1 cellular context compared by ENCODE assay signal in the genomic region with DNA sequence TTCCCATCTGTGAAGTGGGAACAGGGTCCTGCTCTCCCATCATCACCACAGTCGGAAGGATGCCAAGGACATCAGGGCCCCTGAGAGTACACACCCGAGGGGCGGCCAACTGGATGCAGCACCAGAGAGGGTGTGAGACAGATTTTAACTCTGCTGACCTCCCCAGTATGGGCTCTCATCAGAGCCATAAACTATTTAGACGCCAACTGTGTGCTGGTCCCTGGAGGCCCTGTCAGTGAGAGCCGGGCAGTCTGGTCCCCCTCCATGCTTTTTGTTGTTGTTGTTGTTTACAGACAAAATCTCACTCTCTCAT.
TF ChIP-seq lines count a peak whose summit lies in the region.

No MANE protein-coding gene starts in this region.

TF ChIP-seq in K562, 482 proteins besides CTCF, POLR2A, EP300 and RAD21:
- no peak for TF ChIP-seq IRF2 (CRISPR knock-in tag; IDR thresholded peaks at IDR 0.05)
- TF ChIP-seq E2F4 (CRISPR knock-in tag; IDR thresholded peaks at IDR 0.05; ENCODE audit: low read depth): no peak
- TF ChIP-seq PREB (CRISPR knock-in tag; IDR thresholded peaks at IDR 0.05): no peak
- TF ChIP-seq RBM25 (IDR thresholded peaks at IDR 0.05; ENCODE audit: low read depth, low read length, severe bottlenecking): peak; percentile 72
- no peak for TF ChIP-seq CHCHD3 (CRISPR knock-in tag; IDR thresholded peaks at IDR 0.05)
- TF ChIP-seq ZNF583 (CRISPR knock-in tag; IDR thresholded peaks at IDR 0.05): no peak
- TF ChIP-seq, protein P1, sequence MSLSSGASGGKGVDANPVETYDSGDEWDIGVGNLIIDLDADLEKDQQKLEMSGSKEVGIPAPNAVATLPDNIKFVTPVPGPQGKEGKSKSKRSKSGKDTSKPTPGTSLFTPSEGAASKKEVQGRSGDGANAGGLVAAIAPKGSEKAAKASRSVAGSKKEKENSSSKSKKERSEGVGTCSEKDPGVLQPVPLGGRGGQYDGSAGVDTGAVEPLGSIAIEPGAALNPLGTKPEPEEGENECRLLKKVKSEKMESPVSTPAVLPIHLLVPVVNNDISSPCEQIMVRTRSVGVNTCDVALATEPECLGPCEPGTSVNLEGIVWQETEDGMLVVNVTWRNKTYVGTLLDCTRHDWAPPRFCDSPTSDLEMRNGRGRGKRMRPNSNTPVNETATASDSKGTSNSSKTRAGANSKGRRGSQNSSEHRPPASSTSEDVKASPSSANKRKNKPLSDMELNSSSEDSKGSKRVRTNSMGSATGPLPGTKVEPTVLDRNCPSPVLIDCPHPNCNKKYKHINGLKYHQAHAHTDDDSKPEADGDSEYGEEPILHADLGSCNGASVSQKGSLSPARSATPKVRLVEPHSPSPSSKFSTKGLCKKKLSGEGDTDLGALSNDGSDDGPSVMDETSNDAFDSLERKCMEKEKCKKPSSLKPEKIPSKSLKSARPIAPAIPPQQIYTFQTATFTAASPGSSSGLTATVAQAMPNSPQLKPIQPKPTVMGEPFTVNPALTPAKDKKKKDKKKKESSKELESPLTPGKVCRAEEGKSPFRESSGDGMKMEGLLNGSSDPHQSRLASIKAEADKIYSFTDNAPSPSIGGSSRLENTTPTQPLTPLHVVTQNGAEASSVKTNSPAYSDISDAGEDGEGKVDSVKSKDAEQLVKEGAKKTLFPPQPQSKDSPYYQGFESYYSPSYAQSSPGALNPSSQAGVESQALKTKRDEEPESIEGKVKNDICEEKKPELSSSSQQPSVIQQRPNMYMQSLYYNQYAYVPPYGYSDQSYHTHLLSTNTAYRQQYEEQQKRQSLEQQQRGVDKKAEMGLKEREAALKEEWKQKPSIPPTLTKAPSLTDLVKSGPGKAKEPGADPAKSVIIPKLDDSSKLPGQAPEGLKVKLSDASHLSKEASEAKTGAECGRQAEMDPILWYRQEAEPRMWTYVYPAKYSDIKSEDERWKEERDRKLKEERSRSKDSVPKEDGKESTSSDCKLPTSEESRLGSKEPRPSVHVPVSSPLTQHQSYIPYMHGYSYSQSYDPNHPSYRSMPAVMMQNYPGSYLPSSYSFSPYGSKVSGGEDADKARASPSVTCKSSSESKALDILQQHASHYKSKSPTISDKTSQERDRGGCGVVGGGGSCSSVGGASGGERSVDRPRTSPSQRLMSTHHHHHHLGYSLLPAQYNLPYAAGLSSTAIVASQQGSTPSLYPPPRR (CRISPR knock-in tag; IDR thresholded peaks at IDR 0.05; ENCODE audit: borderline replicate concordance): no peak
- TF ChIP-seq ZKSCAN8 (CRISPR knock-in tag; IDR thresholded peaks at IDR 0.05): no peak
- TF ChIP-seq, protein P2, sequence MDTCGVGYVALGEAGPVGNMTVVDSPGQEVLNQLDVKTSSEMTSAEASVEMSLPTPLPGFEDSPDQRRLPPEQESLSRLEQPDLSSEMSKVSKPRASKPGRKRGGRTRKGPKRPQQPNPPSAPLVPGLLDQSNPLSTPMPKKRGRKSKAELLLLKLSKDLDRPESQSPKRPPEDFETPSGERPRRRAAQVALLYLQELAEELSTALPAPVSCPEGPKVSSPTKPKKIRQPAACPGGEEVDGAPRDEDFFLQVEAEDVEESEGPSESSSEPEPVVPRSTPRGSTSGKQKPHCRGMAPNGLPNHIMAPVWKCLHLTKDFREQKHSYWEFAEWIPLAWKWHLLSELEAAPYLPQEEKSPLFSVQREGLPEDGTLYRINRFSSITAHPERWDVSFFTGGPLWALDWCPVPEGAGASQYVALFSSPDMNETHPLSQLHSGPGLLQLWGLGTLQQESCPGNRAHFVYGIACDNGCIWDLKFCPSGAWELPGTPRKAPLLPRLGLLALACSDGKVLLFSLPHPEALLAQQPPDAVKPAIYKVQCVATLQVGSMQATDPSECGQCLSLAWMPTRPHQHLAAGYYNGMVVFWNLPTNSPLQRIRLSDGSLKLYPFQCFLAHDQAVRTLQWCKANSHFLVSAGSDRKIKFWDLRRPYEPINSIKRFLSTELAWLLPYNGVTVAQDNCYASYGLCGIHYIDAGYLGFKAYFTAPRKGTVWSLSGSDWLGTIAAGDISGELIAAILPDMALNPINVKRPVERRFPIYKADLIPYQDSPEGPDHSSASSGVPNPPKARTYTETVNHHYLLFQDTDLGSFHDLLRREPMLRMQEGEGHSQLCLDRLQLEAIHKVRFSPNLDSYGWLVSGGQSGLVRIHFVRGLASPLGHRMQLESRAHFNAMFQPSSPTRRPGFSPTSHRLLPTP (IDR thresholded peaks at IDR 0.05; ENCODE audit: borderline replicate concordance, extremely low read depth, insufficient read length): no peak
- no peak for TF ChIP-seq CBX2 (IDR thresholded peaks at IDR 0.05; ENCODE audit: insufficient read depth, low read length, poor library complexity, severe bottlenecking)
- no peak for TF ChIP-seq KDM4B (IDR thresholded peaks at IDR 0.05; ENCODE audit: borderline replicate concordance in 2 of 2, low read depth in 1 of 2)
- TF ChIP-seq DIDO1 (tag; IDR thresholded peaks at IDR 0.05; ENCODE audit: low read depth): no peak
- TF ChIP-seq ADNP (tag; IDR thresholded peaks at IDR 0.05): peak; percentile 66
- TF ChIP-seq DNMT1 (IDR thresholded peaks at IDR 0.05): no peak
- peak; percentile 47 to 74; a peak in 3 of 4 replicates for TF ChIP-seq KDM1A (IDR thresholded peaks at IDR 0.05)
- TF ChIP-seq XRCC4 (IDR thresholded peaks at IDR 0.05; ENCODE audit: extremely low read depth, insufficient read depth, insufficient read length): no peak
- TF ChIP-seq, protein P3, sequence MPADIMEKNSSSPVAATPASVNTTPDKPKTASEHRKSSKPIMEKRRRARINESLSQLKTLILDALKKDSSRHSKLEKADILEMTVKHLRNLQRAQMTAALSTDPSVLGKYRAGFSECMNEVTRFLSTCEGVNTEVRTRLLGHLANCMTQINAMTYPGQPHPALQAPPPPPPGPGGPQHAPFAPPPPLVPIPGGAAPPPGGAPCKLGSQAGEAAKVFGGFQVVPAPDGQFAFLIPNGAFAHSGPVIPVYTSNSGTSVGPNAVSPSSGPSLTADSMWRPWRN (IDR thresholded peaks at IDR 0.05; ENCODE audit: low read depth): no peak
- no peak for TF ChIP-seq POLR2G (IDR thresholded peaks at IDR 0.05; ENCODE audit: low read depth, low read length)
- TF ChIP-seq NFRKB (IDR thresholded peaks at IDR 0.05; ENCODE audit: low read depth): no peak
- TF ChIP-seq, protein P4, sequence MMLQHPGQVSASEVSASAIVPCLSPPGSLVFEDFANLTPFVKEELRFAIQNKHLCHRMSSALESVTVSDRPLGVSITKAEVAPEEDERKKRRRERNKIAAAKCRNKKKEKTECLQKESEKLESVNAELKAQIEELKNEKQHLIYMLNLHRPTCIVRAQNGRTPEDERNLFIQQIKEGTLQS (IDR thresholded peaks at IDR 0.05): no peak
- TF ChIP-seq, protein P4 (CRISPR knock-in tag; conservative IDR thresholded peaks at IDR 0.05): no peak
- no peak for TF ChIP-seq MCM3 (IDR thresholded peaks at IDR 0.05)
- no peak for TF ChIP-seq FOXJ2 (tag; IDR thresholded peaks at IDR 0.05)
- no peak for TF ChIP-seq FOXP1 (CRISPR knock-in tag; IDR thresholded peaks at IDR 0.05)
- no peak for TF ChIP-seq HDAC3 (IDR thresholded peaks at IDR 0.05; ENCODE audit: borderline replicate concordance, partially characterized antibody)
- TF ChIP-seq, protein P5, sequence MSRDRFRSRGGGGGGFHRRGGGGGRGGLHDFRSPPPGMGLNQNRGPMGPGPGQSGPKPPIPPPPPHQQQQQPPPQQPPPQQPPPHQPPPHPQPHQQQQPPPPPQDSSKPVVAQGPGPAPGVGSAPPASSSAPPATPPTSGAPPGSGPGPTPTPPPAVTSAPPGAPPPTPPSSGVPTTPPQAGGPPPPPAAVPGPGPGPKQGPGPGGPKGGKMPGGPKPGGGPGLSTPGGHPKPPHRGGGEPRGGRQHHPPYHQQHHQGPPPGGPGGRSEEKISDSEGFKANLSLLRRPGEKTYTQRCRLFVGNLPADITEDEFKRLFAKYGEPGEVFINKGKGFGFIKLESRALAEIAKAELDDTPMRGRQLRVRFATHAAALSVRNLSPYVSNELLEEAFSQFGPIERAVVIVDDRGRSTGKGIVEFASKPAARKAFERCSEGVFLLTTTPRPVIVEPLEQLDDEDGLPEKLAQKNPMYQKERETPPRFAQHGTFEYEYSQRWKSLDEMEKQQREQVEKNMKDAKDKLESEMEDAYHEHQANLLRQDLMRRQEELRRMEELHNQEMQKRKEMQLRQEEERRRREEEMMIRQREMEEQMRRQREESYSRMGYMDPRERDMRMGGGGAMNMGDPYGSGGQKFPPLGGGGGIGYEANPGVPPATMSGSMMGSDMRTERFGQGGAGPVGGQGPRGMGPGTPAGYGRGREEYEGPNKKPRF (IDR thresholded peaks at IDR 0.05; ENCODE audit: low read depth, low read length): no peak
TF ChIP-seq in K562: peak in this region for 3.
